In the genomic region with DNA sequence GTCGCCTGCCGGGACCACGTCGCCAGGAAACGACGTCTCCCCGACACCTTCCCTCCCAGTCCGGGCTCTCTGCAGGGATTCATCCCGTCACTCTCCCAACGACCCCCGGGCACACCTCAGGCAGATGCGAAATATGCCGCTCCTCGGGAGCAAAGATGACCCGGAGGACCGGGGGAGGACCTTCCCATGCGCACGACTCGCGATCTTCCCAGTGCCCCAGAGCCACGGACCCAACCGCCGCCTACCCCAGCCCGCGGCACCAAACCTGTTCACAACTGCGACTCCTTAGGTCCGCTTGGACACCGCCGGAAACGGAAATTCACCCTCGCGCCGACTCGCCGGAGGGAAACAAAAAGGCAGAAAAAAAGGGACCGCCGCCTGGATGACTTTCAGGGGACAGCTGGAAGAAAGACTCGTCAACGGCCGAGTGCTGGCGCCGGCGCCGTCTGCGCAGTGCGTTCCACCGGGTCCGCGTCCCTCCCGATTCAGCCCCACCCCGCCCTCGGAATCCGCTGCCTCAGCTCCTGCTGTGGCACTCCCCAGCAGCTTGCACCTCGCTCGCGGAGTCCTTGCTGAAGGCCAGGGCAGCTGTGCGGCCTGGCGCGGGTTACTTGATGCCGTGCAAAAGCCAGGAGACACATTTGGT, we compare ENCODE assay signal across 1 cellular context.
A peak's percentile ranks its signal among the peaks of the same experiment; 100 is the strongest.
TF ChIP-seq lines count a peak whose summit lies in the region.

No MANE protein-coding gene starts in this region.

TF ChIP-seq in H1, 55 proteins besides CTCF, POLR2A, EP300 and RAD21:
- TF ChIP-seq KDM5A (IDR thresholded peaks at IDR 0.05; ENCODE audit: low read length) (0 out of 2 replicates have a peak, but pooled peaks have one; percentile 18), KDM4A (IDR thresholded peaks at IDR 0.05; ENCODE audit: low read depth, low read length, severe bottlenecking) (peak; percentile 45), TAF1 (IDR thresholded peaks at IDR 0.05; ENCODE audit: low read depth, low read length) (peak; percentile 86), PHF8 (conservative IDR thresholded peaks at IDR 0.05; ENCODE audit: low read depth, low read length) (peak; percentile 86), ASH2L (IDR thresholded peaks at IDR 0.05; ENCODE audit: low read length) (peak; percentile 55), POLR2AphosphoS5 (IDR thresholded peaks at IDR 0.05; ENCODE audit: low read depth, low read length) (peak; percentile 66; the same call in 1 of the 2 replicates), SRF (IDR thresholded peaks at IDR 0.05; ENCODE audit: low read depth, low read length) (0 out of 2 replicates have a peak, but pooled peaks have one; percentile 16), GABPA (IDR thresholded peaks at IDR 0.05; ENCODE audit: borderline replicate concordance, insufficient read depth, low read length) (peak; percentile 96), TBP (IDR thresholded peaks at IDR 0.05; ENCODE audit: low read depth, low read length) (peak; percentile 69)
TF ChIP-seq in H1: peak in this region for 9; not testable (repeated sequence) for 46.
